In the genomic region with DNA sequence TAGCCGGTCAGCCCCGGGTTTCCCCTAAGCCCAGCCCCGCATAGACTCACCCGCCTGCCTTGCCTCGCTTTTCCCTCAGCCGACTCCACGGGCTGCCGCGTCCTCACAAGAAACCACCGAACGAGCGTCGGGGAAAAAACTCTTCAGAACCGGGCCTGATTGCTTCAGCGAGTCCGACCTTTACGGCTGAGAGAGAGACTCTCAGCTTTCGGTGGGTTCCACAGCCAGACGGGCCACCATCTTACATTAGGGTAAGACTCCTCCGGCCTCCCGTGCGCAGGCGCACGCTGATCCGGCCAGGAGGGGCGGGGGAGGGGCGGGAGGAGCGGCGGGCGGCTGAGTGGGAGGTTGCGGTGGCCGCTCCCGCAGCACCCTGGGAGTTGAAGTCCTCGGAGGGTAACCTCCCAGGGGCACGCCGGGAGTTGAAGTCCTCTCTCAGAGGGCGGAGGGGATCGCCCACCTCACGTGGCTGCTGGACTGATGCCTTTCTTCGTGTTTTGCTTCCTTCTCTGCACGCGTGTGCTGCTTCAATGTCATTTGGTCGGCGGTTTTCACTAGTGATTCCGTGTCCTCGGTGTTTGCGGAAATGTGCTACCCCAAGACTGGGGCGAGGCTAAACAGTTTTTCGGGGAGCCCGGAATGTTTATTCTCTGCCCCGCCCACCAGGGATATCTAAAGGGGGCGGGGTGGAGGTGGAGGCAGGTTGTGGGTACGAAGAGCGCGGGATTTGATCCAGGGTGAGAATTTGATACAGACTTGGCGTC, we compare ENCODE assay signal across 1 cellular context.
TF ChIP-seq lines count a peak whose summit lies in the region.

A gene with protein sequence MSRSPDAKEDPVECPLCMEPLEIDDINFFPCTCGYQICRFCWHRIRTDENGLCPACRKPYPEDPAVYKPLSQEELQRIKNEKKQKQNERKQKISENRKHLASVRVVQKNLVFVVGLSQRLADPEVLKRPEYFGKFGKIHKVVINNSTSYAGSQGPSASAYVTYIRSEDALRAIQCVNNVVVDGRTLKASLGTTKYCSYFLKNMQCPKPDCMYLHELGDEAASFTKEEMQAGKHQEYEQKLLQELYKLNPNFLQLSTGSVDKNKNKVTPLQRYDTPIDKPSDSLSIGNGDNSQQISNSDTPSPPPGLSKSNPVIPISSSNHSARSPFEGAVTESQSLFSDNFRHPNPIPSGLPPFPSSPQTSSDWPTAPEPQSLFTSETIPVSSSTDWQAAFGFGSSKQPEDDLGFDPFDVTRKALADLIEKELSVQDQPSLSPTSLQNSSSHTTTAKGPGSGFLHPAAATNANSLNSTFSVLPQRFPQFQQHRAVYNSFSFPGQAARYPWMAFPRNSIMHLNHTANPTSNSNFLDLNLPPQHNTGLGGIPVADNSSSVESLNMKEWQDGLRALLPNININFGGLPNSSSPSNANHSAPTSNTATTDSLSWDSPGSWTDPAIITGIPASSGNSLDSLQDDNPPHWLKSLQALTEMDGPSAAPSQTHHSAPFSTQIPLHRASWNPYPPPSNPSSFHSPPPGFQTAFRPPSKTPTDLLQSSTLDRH (minus strand): TSS at position 264 of the 764 bp plus-strand sequence. CDS start 71,771 bp downstream, outside the sequence.

TF ChIP-seq in K562, 482 proteins besides CTCF, POLR2A, EP300 and RAD21 (continued from another document and continues in another):
- TF ChIP-seq ETV5 (CRISPR knock-in tag; IDR thresholded peaks at IDR 0.05; ENCODE audit: low read depth), result peak; percentile 42; the same call in 1 of the 2 replicates
- 0 out of 2 replicates have a peak, but pooled peaks have one; percentile 5 for TF ChIP-seq TARDBP (IDR thresholded peaks at IDR 0.05)
- TF ChIP-seq SRF (CRISPR knock-in tag; IDR thresholded peaks at IDR 0.05), result peak in 1 of 2 experiments; percentile 78; a peak in 2 of 4 replicates
- TF ChIP-seq SP2 (IDR thresholded peaks at IDR 0.05; ENCODE audit: extremely low read depth, low read depth, low read length, poor library complexity, severe bottlenecking), result no peak
- no peak for TF ChIP-seq MCM3 (IDR thresholded peaks at IDR 0.05)
- no peak for TF ChIP-seq GTF2F1 (IDR thresholded peaks at IDR 0.05; ENCODE audit: low read depth, low read length)
- peak; percentile 34 for TF ChIP-seq TRIM28 (IDR thresholded peaks at IDR 0.05)
- no peak for TF ChIP-seq ZNF140 (CRISPR knock-in tag; IDR thresholded peaks at IDR 0.05)
- TF ChIP-seq KLF10 (CRISPR knock-in tag; IDR thresholded peaks at IDR 0.05), result no peak
- TF ChIP-seq SRSF1 (IDR thresholded peaks at IDR 0.05; ENCODE audit: low read depth, low read length), result no peak
- TF ChIP-seq ZBTB26 (CRISPR knock-in tag; IDR thresholded peaks at IDR 0.05), result 0 out of 2 replicates have a peak, but pooled peaks have one; percentile 34
- TF ChIP-seq SETDB1 (IDR thresholded peaks at IDR 0.05; ENCODE audit: low read length), result no peak
- no peak for TF ChIP-seq IRF1 (CRISPR knock-in tag; IDR thresholded peaks at IDR 0.05; ENCODE audit: borderline replicate concordance)
- TF ChIP-seq ZNF3 (CRISPR knock-in tag; IDR thresholded peaks at IDR 0.05), result no peak
- TF ChIP-seq ZBTB1 (CRISPR knock-in tag; IDR thresholded peaks at IDR 0.05; ENCODE audit: borderline replicate concordance, low read depth), result peak; percentile 88; the same call in 1 of the 2 replicates
- peak; percentile 68; the same call in 1 of the 2 replicates for TF ChIP-seq E2F4 (CRISPR knock-in tag; IDR thresholded peaks at IDR 0.05; ENCODE audit: low read depth)
- TF ChIP-seq ZNF395 (CRISPR knock-in tag; IDR thresholded peaks at IDR 0.05), result peak; percentile 78
- peak; percentile 33; the same call in 1 of the 2 replicates for TF ChIP-seq ZNF23 (CRISPR knock-in tag; IDR thresholded peaks at IDR 0.05)
- no peak for TF ChIP-seq NFIX (CRISPR knock-in tag; IDR thresholded peaks at IDR 0.05; ENCODE audit: low read depth)
- TF ChIP-seq ZNF778 (CRISPR knock-in tag; IDR thresholded peaks at IDR 0.05), result no peak
- TF ChIP-seq ZNF512 (tag; IDR thresholded peaks at IDR 0.05), result no peak
- TF ChIP-seq ZNF124 (CRISPR knock-in tag; IDR thresholded peaks at IDR 0.05), result no peak
- peak; percentile 75; the same call in 1 of the 2 replicates for TF ChIP-seq ZNF592 (IDR thresholded peaks at IDR 0.05)
- TF ChIP-seq, protein P1, sequence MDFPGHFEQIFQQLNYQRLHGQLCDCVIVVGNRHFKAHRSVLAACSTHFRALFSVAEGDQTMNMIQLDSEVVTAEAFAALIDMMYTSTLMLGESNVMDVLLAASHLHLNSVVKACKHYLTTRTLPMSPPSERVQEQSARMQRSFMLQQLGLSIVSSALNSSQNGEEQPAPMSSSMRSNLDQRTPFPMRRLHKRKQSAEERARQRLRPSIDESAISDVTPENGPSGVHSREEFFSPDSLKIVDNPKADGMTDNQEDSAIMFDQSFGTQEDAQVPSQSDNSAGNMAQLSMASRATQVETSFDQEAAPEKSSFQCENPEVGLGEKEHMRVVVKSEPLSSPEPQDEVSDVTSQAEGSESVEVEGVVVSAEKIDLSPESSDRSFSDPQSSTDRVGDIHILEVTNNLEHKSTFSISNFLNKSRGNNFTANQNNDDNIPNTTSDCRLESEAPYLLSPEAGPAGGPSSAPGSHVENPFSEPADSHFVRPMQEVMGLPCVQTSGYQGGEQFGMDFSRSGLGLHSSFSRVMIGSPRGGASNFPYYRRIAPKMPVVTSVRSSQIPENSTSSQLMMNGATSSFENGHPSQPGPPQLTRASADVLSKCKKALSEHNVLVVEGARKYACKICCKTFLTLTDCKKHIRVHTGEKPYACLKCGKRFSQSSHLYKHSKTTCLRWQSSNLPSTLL (IDR thresholded peaks at IDR 0.05), result no peak
- TF ChIP-seq, protein P2, sequence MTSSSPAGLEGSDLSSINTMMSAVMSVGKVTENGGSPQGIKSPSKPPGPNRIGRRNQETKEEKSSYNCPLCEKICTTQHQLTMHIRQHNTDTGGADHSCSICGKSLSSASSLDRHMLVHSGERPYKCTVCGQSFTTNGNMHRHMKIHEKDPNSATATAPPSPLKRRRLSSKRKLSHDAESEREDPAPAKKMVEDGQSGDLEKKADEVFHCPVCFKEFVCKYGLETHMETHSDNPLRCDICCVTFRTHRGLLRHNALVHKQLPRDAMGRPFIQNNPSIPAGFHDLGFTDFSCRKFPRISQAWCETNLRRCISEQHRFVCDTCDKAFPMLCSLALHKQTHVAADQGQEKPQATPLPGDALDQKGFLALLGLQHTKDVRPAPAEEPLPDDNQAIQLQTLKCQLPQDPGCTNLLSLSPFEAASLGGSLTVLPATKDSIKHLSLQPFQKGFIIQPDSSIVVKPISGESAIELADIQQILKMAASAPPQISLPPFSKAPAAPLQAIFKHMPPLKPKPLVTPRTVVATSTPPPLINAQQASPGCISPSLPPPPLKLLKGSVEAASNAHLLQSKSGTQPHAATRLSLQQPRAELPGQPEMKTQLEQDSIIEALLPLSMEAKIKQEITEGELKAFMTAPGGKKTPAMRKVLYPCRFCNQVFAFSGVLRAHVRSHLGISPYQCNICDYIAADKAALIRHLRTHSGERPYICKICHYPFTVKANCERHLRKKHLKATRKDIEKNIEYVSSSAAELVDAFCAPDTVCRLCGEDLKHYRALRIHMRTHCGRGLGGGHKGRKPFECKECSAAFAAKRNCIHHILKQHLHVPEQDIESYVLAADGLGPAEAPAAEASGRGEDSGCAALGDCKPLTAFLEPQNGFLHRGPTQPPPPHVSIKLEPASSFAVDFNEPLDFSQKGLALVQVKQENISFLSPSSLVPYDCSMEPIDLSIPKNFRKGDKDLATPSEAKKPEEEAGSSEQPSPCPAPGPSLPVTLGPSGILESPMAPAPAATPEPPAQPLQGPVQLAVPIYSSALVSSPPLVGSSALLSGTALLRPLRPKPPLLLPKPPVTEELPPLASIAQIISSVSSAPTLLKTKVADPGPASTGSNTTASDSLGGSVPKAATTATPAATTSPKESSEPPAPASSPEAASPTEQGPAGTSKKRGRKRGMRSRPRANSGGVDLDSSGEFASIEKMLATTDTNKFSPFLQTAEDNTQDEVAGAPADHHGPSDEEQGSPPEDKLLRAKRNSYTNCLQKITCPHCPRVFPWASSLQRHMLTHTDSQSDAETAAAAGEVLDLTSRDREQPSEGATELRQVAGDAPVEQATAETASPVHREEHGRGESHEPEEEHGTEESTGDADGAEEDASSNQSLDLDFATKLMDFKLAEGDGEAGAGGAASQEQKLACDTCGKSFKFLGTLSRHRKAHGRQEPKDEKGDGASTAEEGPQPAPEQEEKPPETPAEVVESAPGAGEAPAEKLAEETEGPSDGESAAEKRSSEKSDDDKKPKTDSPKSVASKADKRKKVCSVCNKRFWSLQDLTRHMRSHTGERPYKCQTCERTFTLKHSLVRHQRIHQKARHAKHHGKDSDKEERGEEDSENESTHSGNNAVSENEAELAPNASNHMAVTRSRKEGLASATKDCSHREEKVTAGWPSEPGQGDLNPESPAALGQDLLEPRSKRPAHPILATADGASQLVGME (CRISPR knock-in tag; IDR thresholded peaks at IDR 0.05), result peak; percentile 84; the same call in 1 of the 2 replicates
- peak; percentile 95 for TF ChIP-seq MAX (CRISPR knock-in tag; IDR thresholded peaks at IDR 0.05)
- TF ChIP-seq RBM34 (IDR thresholded peaks at IDR 0.05; ENCODE audit: borderline replicate concordance, insufficient read depth, low read length), result no peak
- TF ChIP-seq ATF1 (CRISPR knock-in tag; IDR thresholded peaks at IDR 0.05), result no peak
- TF ChIP-seq ATF1 (tag; IDR thresholded peaks at IDR 0.05), result peak; percentile 61
- peak; percentile 85 to 91 for TF ChIP-seq SIX5 (IDR thresholded peaks at IDR 0.05; ENCODE audit: borderline replicate concordance in 1 of 2, insufficient read depth in 1 of 2, low read depth in 1 of 2, low read length in 2 of 2)
- TF ChIP-seq SNIP1 (IDR thresholded peaks at IDR 0.05; ENCODE audit: low read depth), result no peak
